Comparison of ENCODE assay signal across 23 cellular contexts in genomic region chr9:21081451-21081850, GRCh38. TPM values are rescaled to one million over a fixed set of nuclear protein-coding genes. Genes with fewer than 3 reads are reported as not detected.
"Had no signal": no experiment of that assay in that cellular context is flagged by ENCODE, and none has a peak within 500 bp of the region (broad histone marks: within the 10 kb centered on the region; RNA-seq: fewer than 3 reads in every experiment).

No MANE protein-coding gene starts in this region.

- H3K27me3 ChIP-seq: hepatocyte, sigmoid colon, suprapubic skin, transverse colon, vagina had no signal

- H3K4me1 ChIP-seq: foreskin keratinocyte, sigmoid colon, vagina had no signal

- H3K9me3 ChIP-seq: lower lobe of right lung, sigmoid colon, suprapubic skin, vagina had no signal

- H3K36me3 Mint-ChIP-seq: activated naive CD4-positive, alpha-beta T cell treated with anti-CD3 and anti-CD28 coated beads, Interleukin-2, amount 10 ng/mL, durations not matched to agents 7 days and 5 days had no signal

- H3K27ac Mint-ChIP-seq: activated naive CD4-positive, alpha-beta T cell treated with anti-CD3 and anti-CD28 coated beads, Interleukin-2, amount 10 ng/mL, durations not matched to agents 7 days and 5 days; nephron progenitor cell; WTC11 had no signal

- ATAC-seq: foreskin keratinocyte, left colon, lower lobe of right lung, WTC11 had no signal

- H3K4me3 Mint-ChIP-seq: nephron progenitor cell, WTC11 had no signal

- H3K9me3 Mint-ChIP-seq: activated T-cell treated with anti-CD3 and anti-CD28 coated beads, Interleukin-2, amount 50 U/mL, for 4 hours had no signal

- H3K27ac ChIP-seq: foreskin keratinocyte, hepatocyte, lower lobe of right lung, sigmoid colon, suprapubic skin, transverse colon, vagina had no signal

- H3K4me3 ChIP-seq: hepatocyte, lower lobe of right lung, sigmoid colon, suprapubic skin, transverse colon, vagina had no signal

- H3K4me1 Mint-ChIP-seq: nephron progenitor cell, WTC11 had no signal

- H3K36me3 ChIP-seq: lower lobe of right lung, sigmoid colon, suprapubic skin, transverse colon, vagina had no signal

- DNase-seq: activated CD4-positive, alpha-beta T cell treated with anti-CD3 and anti-CD28 coated beads for 4 hours; activated CD8-positive, alpha-beta memory T cell treated with anti-CD3 and anti-CD28 coated beads, Interleukin-2, amount 50 U/mL, for 4 hours; activated effector memory CD4-positive, alpha-beta T cell treated with Interleukin-2 at 50 U/mL for 16 hours; activated T-cell treated with anti-CD3 and anti-CD28 coated beads, Interleukin-2, amount 50 U/mL, for 4 hours; foreskin keratinocyte; left colon; lower lobe of right lung; midbrain; nephron progenitor cell; occipital lobe; posterior cingulate gyrus; sigmoid colon; stimulated activated CD4-positive, alpha-beta T cell treated with anti-CD3 and anti-CD28 coated beads, Interleukin-4, amount 100 ng/mL, for 4 hours; transverse colon had no signal

RNA-seq across cellular contexts. Expression of gene IFNB1, which starts 3.7 kb away (rescaled TPM):
- total RNA-seq: activated T-cell treated with anti-CD3 and anti-CD28 coated beads, Interleukin-2, amount 50 U/mL, for 4 hours; dermis microvascular lymphatic vessel endothelial cell; epithelial cell of proximal tubule; foreskin keratinocyte; hepatocyte; left colon; lower lobe of right lung; occipital lobe; renal cortical epithelial cell; sigmoid colon; suprapubic skin; transverse colon; vagina; WTC11 had no signal
- polyA plus RNA-seq: fibroblast of lung, foreskin keratinocyte, hepatocyte had no signal
